ENCODE assay signal across 1 cellular context in genomic region chrX:53435997-53436396, GRCh38.
A peak's percentile ranks its signal among the peaks of the same experiment; 100 is the strongest.
TF ChIP-seq lines count a peak whose summit lies in the region.

No MANE protein-coding gene starts in this region.

TF ChIP-seq in HepG2, 621 proteins besides CTCF, POLR2A, EP300 and RAD21:
- TF ChIP-seq, protein P1, sequence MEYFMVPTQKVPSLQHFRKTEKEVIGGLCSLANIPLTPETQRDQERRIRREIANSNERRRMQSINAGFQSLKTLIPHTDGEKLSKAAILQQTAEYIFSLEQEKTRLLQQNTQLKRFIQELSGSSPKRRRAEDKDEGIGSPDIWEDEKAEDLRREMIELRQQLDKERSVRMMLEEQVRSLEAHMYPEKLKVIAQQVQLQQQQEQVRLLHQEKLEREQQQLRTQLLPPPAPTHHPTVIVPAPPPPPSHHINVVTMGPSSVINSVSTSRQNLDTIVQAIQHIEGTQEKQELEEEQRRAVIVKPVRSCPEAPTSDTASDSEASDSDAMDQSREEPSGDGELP (IDR thresholded peaks at IDR 0.05; ENCODE audit: borderline replicate concordance, low read depth): peak; percentile 36; the same call in 1 of the 2 replicates
- no peak for TF ChIP-seq GPBP1L1 (CRISPR knock-in tag; IDR thresholded peaks at IDR 0.05)
- TF ChIP-seq SMC3 (IDR thresholded peaks at IDR 0.05; ENCODE audit: low read length): peak; percentile 57
- peak; percentile 64 for TF ChIP-seq STAG1 (CRISPR knock-in tag; IDR thresholded peaks at IDR 0.05)
- TF ChIP-seq ZNF451 (CRISPR knock-in tag; IDR thresholded peaks at IDR 0.05): no peak
